Comparison of ENCODE assay signal across 18 cellular contexts in genomic region chr18:23723121-23723520, GRCh38. TPM values are rescaled to one million over a fixed set of nuclear protein-coding genes. Genes with fewer than 3 reads are reported as not detected.
DNase-seq lines count a peak whose midpoint lies in the region; TF ChIP-seq lines count a peak whose summit lies in the region.
"Had no signal": no experiment of that assay in that cellular context is flagged by ENCODE, and none has a peak within 500 bp of the region (broad histone marks: within the 10 kb centered on the region; RNA-seq: fewer than 3 reads in every experiment).

No MANE protein-coding gene starts in this region.

- TF ChIP-seq CTCF in AG09309 (IDR thresholded peaks at IDR 0.05; ENCODE audit: control insufficient read depth, insufficient read depth, low read depth, low read length, missing control alignments) = no peak
- no peak for TF ChIP-seq CTCF in HFFc6 (IDR thresholded peaks at IDR 0.05)
- no peak for TF ChIP-seq CTCF in fibroblast of mammary gland (conservative IDR thresholded peaks at IDR 0.05; ENCODE audit: control insufficient read depth, insufficient read depth, low read depth, low read length)
- no peak for TF ChIP-seq CTCF in osteoblast (IDR thresholded peaks at IDR 0.05; ENCODE audit: extremely low read depth, low read depth, low read length)
- TF ChIP-seq CTCF in suprapubic skin (IDR thresholded peaks at IDR 0.05) = no peak

- WGBS in suprapubic skin = 88% methylated on average over 2 of the region's 2 CpGs

- no peak for TF ChIP-seq EP300 in suprapubic skin (IDR thresholded peaks at IDR 0.05)

- no peak overlapping the region for H2AFZ ChIP-seq in osteoblast (ENCODE audit: low read length)

- H3K9me3 ChIP-seq in osteoblast (ENCODE audit: low read depth, low read length) = no peaks in the 10 kb centered on the region
- H3K9me3 ChIP-seq in suprapubic skin = no peaks in the 10 kb centered on the region

- H3K27me3 ChIP-seq in osteoblast (ENCODE audit: insufficient read depth, low read length) (no peaks in the 10 kb centered on the region), suprapubic skin (no peaks in the 10 kb centered on the region)

- DNase-seq in AG09309 (ENCODE audit: low read depth) (peak; percentile 82), HFFc6 (peak; percentile 30), fibroblast of mammary gland (ENCODE audit: low read depth) (peak; percentile 54), osteoblast (ENCODE audit: insufficient read length, low spot score, missing footprints) (no peak), midbrain (lab: John Stamatoyannopoulos, UW) (no peak), NCI-H2196 treated with DMSO at 0.1 percent for 48 hours (lab: John Stamatoyannopoulos, UW; ENCODE audit: unreplicated experiment) (no peak), suprapubic skin (ENCODE audit: low spot score in 2 of 2) (no peak)
- no peak for DNase-seq in stimulated activated naive CD4-positive, alpha-beta T cell treated with Interleukin-2 at 50 U/mL for 16 hours (lab: John Stamatoyannopoulos, UW)
- DNase-seq: CD4-positive, alpha-beta memory T cell; DMS79; GDM1; NCI-H146; NCI-H226; NK-92 treated with Interleukin-12 subunit alpha and Interleukin-12 subunit beta, amount 100 ng/mL, for 24 hours; OCI-M1 had no signal

- H3K79me2 ChIP-seq in osteoblast (ENCODE audit: insufficient read depth, low read length) = no peaks in the 10 kb centered on the region

- peaks cover 6% of the 10 kb centered on the region for H3K9me3 Mint-ChIP-seq in HFFc6

- H3K4me1 ChIP-seq in osteoblast (ENCODE audit: insufficient read depth, low read length) = peaks cover 31% of the 10 kb centered on the region
- peaks cover 20% of the 10 kb centered on the region for H3K4me1 ChIP-seq in suprapubic skin

- H3K36me3 Mint-ChIP-seq in HFFc6 (ENCODE audit: low read depth) = peaks cover 8% of the 10 kb centered on the region
- H3K36me3 Mint-ChIP-seq: CD4-positive, alpha-beta memory T cell had no signal

- H3K36me3 ChIP-seq in osteoblast (ENCODE audit: insufficient read depth, low read length) (no peaks in the 10 kb centered on the region), suprapubic skin (no peaks in the 10 kb centered on the region)

- no peaks in the 10 kb centered on the region for H4K20me1 ChIP-seq in osteoblast (ENCODE audit: insufficient read depth, low read length)

- no peak for TF ChIP-seq POLR2A in suprapubic skin (IDR thresholded peaks at IDR 0.05)

- H3K4me3 ChIP-seq in AG09309 (ENCODE audit: control insufficient read depth, low read depth, low read length) (no peak overlapping the region), fibroblast of mammary gland (ENCODE audit: control insufficient read depth, low read depth, low read length) (no peak overlapping the region), osteoblast (ENCODE audit: insufficient read depth, low read length) (no peak overlapping the region), suprapubic skin (no peak overlapping the region)
- H3K4me3 ChIP-seq: K562 had no signal

- no peak overlapping the region for H3K4me3 Mint-ChIP-seq in HFFc6
- H3K4me3 Mint-ChIP-seq: CD4-positive, alpha-beta memory T cell had no signal

- peaks cover 2% of the 10 kb centered on the region; the same call in 1 of the 2 replicates for H3K27me3 Mint-ChIP-seq in HFFc6 (ENCODE audit: insufficient read depth)

- peak overlapping the region; percentile 73; the same call in 1 of the 2 replicates for H3K27ac Mint-ChIP-seq in HFFc6
- H3K27ac Mint-ChIP-seq: CD4-positive, alpha-beta memory T cell had no signal

- peak overlapping the region; percentile 74 for H3K27ac ChIP-seq in osteoblast (ENCODE audit: low read depth, low read length)
- H3K27ac ChIP-seq in suprapubic skin = no peak overlapping the region
- H3K27ac ChIP-seq: HL-60, RWPE1 had no signal

- H3K4me1 Mint-ChIP-seq in HFFc6 (ENCODE audit: low read depth) = peaks cover 49% of the 10 kb centered on the region
- H3K4me1 Mint-ChIP-seq: CD4-positive, alpha-beta memory T cell had no signal

- peak overlapping the region; percentile 1 for H3K4me2 ChIP-seq in osteoblast (ENCODE audit: insufficient read depth, low read length)

RNA-seq across cellular contexts. Expression of gene LAMA3, which starts 33.9 kb away (rescaled TPM):
- 1 to 10 TPM in 2 of 6 experiments, under 1 TPM in 4; 0.46 to 1.6 (median 0.54) TPM for total RNA-seq in HFFc6 (2021; fragmentation: NEBNext Ultra II Directional; extraction: Animal tissue kit (Norgen Biotek cat#: 25700))
- total RNA-seq in osteoblast = 8.3 and 33.3 TPM in 2 replicates
- 100 to 1,000 TPM; 233 to 370 (median 253) TPM for total RNA-seq in suprapubic skin
- total RNA-seq: CD4-positive, alpha-beta memory T cell had no signal

Comparison
In these comparisons a context has a peak if more than half of its experiments do, and no peak if none do; other contexts are left out.
1. DNase-seq: peak in AG09309 (single experiment), HFFc6 (single experiment) and fibroblast of mammary gland (single experiment); none in osteoblast (single experiment), stimulated activated naive CD4-positive, alpha-beta T cell treated with Interleukin-2 at 50 U/mL for 16 hours (single experiment), midbrain (single experiment), NCI-H2196 treated with DMSO at 0.1 percent for 48 hours (single experiment) and suprapubic skin (0 of 2).